ENCODE assay signal across 1 cellular context in the genomic region with DNA sequence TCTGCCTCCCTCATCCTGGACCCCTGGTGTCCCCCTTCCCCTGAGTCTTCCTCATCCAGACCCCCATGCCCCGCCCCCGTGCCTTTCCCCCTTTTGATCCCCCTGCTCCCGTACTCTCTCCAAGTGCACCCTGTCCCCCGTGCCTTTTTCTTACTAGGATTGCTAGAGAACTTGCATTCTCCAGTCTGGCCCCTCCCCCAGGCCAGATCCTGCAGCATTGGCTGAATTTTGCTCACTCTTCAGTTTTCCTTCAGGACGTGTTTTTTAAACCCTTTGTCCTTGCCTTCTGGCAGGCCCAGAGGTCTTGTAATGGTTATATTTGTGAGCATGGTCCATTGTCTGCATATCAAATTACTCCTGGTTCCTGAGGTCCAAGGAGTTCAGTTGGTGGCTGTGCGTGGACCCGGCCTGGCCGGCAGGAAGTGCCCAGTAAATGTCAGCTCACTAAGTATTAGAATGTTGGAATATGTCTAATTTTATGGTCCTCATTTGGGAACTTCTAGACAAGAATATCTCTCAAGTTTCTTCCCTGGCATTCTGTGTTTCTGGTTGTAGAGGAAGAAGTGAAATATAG.
TF ChIP-seq lines count a peak whose summit lies in the region.

No MANE protein-coding gene starts in this region.

TF ChIP-seq in HepG2, 621 proteins besides CTCF, POLR2A, EP300 and RAD21:
- TF ChIP-seq ZNF383 (CRISPR knock-in tag; IDR thresholded peaks at IDR 0.05; ENCODE audit: borderline replicate concordance) (0 out of 2 replicates have a peak, but pooled peaks have one; percentile 48), HDAC2 (CRISPR knock-in tag; IDR thresholded peaks at IDR 0.05) (no peak), NBN (conservative IDR thresholded peaks at IDR 0.05) (no peak), HMGXB3 (CRISPR knock-in tag; IDR thresholded peaks at IDR 0.05; ENCODE audit: borderline replicate concordance) (0 out of 2 replicates have a peak, but pooled peaks have one; percentile 37), SIX1 (CRISPR knock-in tag; IDR thresholded peaks at IDR 0.05; ENCODE audit: borderline replicate concordance) (peak; percentile 71; the same call in 1 of the 2 replicates), ZNF230 (CRISPR knock-in tag; IDR thresholded peaks at IDR 0.05) (0 out of 2 replicates have a peak, but pooled peaks have one; percentile 52), SALL1 (CRISPR knock-in tag; IDR thresholded peaks at IDR 0.05) (no peak)
- TF ChIP-seq, protein P1, sequence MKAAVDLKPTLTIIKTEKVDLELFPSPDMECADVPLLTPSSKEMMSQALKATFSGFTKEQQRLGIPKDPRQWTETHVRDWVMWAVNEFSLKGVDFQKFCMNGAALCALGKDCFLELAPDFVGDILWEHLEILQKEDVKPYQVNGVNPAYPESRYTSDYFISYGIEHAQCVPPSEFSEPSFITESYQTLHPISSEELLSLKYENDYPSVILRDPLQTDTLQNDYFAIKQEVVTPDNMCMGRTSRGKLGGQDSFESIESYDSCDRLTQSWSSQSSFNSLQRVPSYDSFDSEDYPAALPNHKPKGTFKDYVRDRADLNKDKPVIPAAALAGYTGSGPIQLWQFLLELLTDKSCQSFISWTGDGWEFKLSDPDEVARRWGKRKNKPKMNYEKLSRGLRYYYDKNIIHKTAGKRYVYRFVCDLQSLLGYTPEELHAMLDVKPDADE (CRISPR knock-in tag; IDR thresholded peaks at IDR 0.05) = 0 out of 2 replicates have a peak, but pooled peaks have one; percentile 10
